Comparison of ENCODE assay signal across 1 cellular context in genomic region chr11:119085523-119085878, GRCh38.
TF ChIP-seq lines count a peak whose summit lies in the region.

No MANE protein-coding gene starts in this region.

TF ChIP-seq in GM12878, 131 proteins besides CTCF, POLR2A, EP300 and RAD21:
- TF ChIP-seq SUZ12 (IDR thresholded peaks at IDR 0.05; ENCODE audit: unreplicated experiment) (no peak), ESRRA (IDR thresholded peaks at IDR 0.05; ENCODE audit: low read length) (no peak), BRCA1 (IDR thresholded peaks at IDR 0.05; ENCODE audit: low read depth, low read length) (no peak), DPF2 (IDR thresholded peaks at IDR 0.05) (no peak), FOXM1 (IDR thresholded peaks at IDR 0.05; ENCODE audit: low read depth, low read length) (no peak), EGR1 (IDR thresholded peaks at IDR 0.05; ENCODE audit: borderline replicate concordance in 1 of 2, low read depth in 2 of 2, low read length in 2 of 2) (peak in 1 of 2 experiments; percentile 51; a peak in 1 of 3 replicates)
- TF ChIP-seq, protein P1, sequence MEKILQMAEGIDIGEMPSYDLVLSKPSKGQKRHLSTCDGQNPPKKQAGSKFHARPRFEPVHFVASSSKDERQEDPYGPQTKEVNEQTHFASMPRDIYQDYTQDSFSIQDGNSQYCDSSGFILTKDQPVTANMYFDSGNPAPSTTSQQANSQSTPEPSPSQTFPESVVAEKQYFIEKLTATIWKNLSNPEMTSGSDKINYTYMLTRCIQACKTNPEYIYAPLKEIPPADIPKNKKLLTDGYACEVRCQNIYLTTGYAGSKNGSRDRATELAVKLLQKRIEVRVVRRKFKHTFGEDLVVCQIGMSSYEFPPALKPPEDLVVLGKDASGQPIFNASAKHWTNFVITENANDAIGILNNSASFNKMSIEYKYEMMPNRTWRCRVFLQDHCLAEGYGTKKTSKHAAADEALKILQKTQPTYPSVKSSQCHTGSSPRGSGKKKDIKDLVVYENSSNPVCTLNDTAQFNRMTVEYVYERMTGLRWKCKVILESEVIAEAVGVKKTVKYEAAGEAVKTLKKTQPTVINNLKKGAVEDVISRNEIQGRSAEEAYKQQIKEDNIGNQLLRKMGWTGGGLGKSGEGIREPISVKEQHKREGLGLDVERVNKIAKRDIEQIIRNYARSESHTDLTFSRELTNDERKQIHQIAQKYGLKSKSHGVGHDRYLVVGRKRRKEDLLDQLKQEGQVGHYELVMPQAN (conservative IDR thresholded peaks at IDR 0.05): peak; percentile 17
